ENCODE assay signal across 1 cellular context in genomic region chr4:9988349-9988748, GRCh38.
TF ChIP-seq lines count a peak whose summit lies in the region.

No MANE protein-coding gene starts in this region.

TF ChIP-seq in IMR-90, 13 proteins besides CTCF, POLR2A, EP300 and RAD21:
- TF ChIP-seq MXI1 (IDR thresholded peaks at IDR 0.05; ENCODE audit: borderline replicate concordance, low read depth, low read length) (no peak), RFX5 (IDR thresholded peaks at IDR 0.05; ENCODE audit: low read depth, low read length) (no peak), NFE2L2 (IDR thresholded peaks at IDR 0.05; ENCODE audit: low read depth, low read length) (no peak), ELK1 (IDR thresholded peaks at IDR 0.05; ENCODE audit: borderline replicate concordance, low read depth, low read length) (no peak), CHD1 (IDR thresholded peaks at IDR 0.05; ENCODE audit: low read depth, low read length) (no peak), MAFK (IDR thresholded peaks at IDR 0.05; ENCODE audit: low read depth, low read length) (no peak), FOS (IDR thresholded peaks at IDR 0.05; ENCODE audit: low read depth, low read length) (no peak), SMC3 (IDR thresholded peaks at IDR 0.05; ENCODE audit: low read depth, low read length) (no peak), RCOR1 (IDR thresholded peaks at IDR 0.05; ENCODE audit: insufficient replicate concordance, low read length) (no peak), USF2 (IDR thresholded peaks at IDR 0.05; ENCODE audit: low read depth, low read length) (no peak), BHLHE40 (IDR thresholded peaks at IDR 0.05; ENCODE audit: low read depth, low read length) (no peak), MAZ (IDR thresholded peaks at IDR 0.05; ENCODE audit: borderline replicate concordance, low read depth, low read length) (no peak), CEBPB (IDR thresholded peaks at IDR 0.05; ENCODE audit: low read depth, low read length) (no peak)
TF ChIP-seq in IMR-90: peak in this region for 0.
